13 cellular contexts compared by ENCODE assay signal in the genomic region with DNA sequence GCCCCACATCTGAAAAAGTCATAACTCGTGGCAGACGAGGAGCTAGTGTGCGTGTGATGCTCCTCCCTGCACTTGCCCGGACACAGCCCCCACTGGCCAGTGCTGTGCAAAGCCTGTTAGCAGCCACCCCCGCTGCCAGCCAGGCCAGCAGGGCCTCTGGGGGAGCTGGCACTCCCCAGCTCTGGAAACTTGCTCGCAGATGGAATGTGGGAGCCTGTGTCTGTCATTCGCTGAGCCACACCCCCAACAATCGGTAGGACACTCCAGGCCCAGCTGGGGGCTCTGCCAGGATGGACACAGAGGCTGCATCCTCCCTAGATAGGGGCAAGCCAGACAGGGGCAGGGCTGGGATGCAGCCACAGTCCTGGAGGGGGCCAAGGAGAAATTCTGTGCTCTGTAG.
"Had no signal": no experiment of that assay in that cellular context is flagged by ENCODE, and none has a peak within 500 bp of the region (broad histone marks: within the 10 kb centered on the region; RNA-seq: fewer than 3 reads in every experiment).

No MANE protein-coding gene starts in this region.

- H3K27me3 Mint-ChIP-seq: naive thymus-derived CD8-positive, alpha-beta T cell had no signal

- H3K4me1 ChIP-seq: colonic mucosa, thyroid gland, uterus had no signal

- H3K4me3 Mint-ChIP-seq: activated T-cell treated with anti-CD3 and anti-CD28 coated beads, Interleukin-2, amount 50 U/mL, for 4 hours; naive thymus-derived CD8-positive, alpha-beta T cell had no signal

- ATAC-seq: activated T-cell treated with anti-CD3 and anti-CD28 coated beads, Interleukin-2, amount 50 U/mL, for 4 hours; left lobe of liver; naive thymus-derived CD8-positive, alpha-beta T cell had no signal

- H3K27ac ChIP-seq: colonic mucosa, ovary, thyroid gland, uterus had no signal

- H3K9me3 ChIP-seq: colonic mucosa, ovary, thyroid gland, uterus had no signal

- H3K27me3 ChIP-seq: colonic mucosa, ovary, thyroid gland, uterus had no signal

- H3K36me3 ChIP-seq: colonic mucosa, ovary, thyroid gland, uterus had no signal

- H3K9me3 Mint-ChIP-seq: activated T-cell treated with anti-CD3 and anti-CD28 coated beads, Interleukin-2, amount 50 U/mL, for 4 hours; naive thymus-derived CD8-positive, alpha-beta T cell had no signal

- DNase-seq: activated T-cell treated with anti-CD3 and anti-CD28 coated beads, Interleukin-2, amount 50 U/mL, for 4 hours; colonic mucosa; islet precursor cell; mammary epithelial cell; naive thymus-derived CD8-positive, alpha-beta T cell; ovary; stimulated activated CD4-positive, alpha-beta T cell treated with anti-CD3 and anti-CD28 coated beads, Interleukin-15, amount 100 ng/mL, for 24 hours; stimulated activated CD4-positive, alpha-beta T cell treated with anti-CD3 and anti-CD28 coated beads, Interleukin-4, amount 100 ng/mL, for 4 hours; SW 1271; T-helper 9 cell; thyroid gland; uterus had no signal

- H3K4me3 ChIP-seq: colonic mucosa, ovary, thyroid gland, uterus had no signal
